24 cellular contexts compared by ENCODE assay signal in the genomic region with DNA sequence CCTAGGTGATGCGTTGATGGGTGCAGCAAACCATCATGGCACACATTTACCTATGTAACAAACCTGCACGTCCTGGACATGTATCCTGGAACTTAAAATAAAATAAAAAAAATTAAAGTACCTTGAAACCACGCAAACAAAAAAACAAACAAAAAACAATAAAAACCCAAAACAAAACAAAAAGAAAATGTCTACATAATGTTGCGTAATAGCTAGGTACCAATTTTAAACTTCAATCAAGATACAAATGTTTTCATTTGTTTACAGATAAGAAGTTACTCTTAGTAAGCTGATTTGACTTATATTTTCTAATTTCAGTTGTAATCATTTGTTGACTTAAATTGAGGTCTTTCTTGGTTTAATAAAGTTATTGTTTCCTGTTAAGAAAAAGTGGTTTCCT.
"Had no signal": no experiment of that assay in that cellular context is flagged by ENCODE, and none has a peak within 500 bp of the region (broad histone marks: within the 10 kb centered on the region; RNA-seq: fewer than 3 reads in every experiment).

No MANE protein-coding gene starts in this region.

- H3K36me3 ChIP-seq: SJSA1 had no signal

- H3K27ac ChIP-seq: HL-60, SJSA1, SK-N-MC had no signal

- H3K27me3 ChIP-seq: SJSA1 had no signal

- DNase-seq: KBM-7, MV-4-11, NCI-H1092, NCI-H1105 treated with DMSO at 0.1 percent for 48 hours, NCI-H1417 treated with DMSO at 0.1 percent for 48 hours, NCI-H146, NCI-H1694 treated with DMSO at 0.1 percent for 48 hours, NCI-H1930, NCI-H2081, NCI-H2171, NCI-H226, NCI-H446, NCI-H510A, NCI-H524 treated with DMSO at 0.1 percent for 48 hours, NCI-H69, NCI-H774, Right ventricle myocardium superior, RPMI8226, SIG-M5 had no signal

- H3K4me1 ChIP-seq: SJSA1 had no signal

- FAIRE-seq: HTR-8/SVneo, RCC 7860 had no signal

- H3K4me3 ChIP-seq: SJSA1, SK-N-MC had no signal

- H3K9me3 ChIP-seq: SJSA1 had no signal
